1 cellular context compared by ENCODE assay signal in the genomic region with DNA sequence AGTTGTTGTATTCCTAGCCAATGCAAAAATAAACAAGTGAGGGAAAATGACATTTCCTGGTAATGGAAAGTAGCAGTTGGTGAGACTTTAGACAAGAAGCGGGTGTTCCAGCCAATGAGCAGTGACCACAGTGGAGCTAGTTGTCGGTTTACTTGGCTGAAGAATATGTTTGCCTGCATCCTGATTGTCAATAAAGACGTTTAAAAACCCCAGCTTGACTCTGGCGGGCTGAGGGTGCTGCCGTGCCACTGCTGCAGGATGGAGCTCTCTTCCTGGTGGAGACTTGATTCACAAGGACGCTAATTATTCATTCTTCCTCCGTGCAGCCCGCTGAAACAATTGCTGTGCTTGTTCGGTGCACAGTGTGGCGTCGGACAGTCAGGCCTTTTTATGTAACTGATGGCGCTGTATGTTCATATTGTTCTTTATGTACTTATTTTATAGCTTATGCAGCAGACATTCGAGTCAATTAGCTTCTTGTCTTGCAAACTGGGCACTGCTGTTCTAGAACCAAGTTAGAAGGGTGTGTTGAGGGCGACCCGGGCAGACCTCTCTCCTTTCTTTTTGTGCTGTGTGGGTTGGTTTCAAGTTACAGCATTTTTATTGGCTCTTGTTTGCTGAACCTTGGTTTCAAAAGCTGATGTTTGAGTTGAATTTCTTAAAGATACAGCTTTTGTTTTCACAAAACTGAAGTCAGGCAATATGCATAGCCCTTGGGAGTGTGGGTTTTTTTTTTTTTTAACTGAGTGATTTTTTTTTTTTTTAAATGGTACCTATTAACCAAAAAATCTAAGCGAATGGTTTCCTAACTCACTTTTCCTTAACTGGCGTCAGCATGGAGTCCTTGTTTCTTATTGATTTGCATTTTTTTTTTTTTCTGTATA.
TF ChIP-seq lines count a peak whose summit lies in the region.

No MANE protein-coding gene starts in this region.

TF ChIP-seq in K562, 482 proteins besides CTCF, POLR2A, EP300 and RAD21 (continued from another document and continues in another):
- TF ChIP-seq, protein P1, sequence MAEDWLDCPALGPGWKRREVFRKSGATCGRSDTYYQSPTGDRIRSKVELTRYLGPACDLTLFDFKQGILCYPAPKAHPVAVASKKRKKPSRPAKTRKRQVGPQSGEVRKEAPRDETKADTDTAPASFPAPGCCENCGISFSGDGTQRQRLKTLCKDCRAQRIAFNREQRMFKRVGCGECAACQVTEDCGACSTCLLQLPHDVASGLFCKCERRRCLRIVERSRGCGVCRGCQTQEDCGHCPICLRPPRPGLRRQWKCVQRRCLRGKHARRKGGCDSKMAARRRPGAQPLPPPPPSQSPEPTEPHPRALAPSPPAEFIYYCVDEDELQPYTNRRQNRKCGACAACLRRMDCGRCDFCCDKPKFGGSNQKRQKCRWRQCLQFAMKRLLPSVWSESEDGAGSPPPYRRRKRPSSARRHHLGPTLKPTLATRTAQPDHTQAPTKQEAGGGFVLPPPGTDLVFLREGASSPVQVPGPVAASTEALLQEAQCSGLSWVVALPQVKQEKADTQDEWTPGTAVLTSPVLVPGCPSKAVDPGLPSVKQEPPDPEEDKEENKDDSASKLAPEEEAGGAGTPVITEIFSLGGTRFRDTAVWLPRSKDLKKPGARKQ (CRISPR knock-in tag; IDR thresholded peaks at IDR 0.05), result no peak
- TF ChIP-seq GATA2 (CRISPR knock-in tag; IDR thresholded peaks at IDR 0.05), result no peak
- no peak for TF ChIP-seq ZNF280A (IDR thresholded peaks at IDR 0.05; ENCODE audit: low read depth, partially characterized antibody)
- TF ChIP-seq, protein P2, sequence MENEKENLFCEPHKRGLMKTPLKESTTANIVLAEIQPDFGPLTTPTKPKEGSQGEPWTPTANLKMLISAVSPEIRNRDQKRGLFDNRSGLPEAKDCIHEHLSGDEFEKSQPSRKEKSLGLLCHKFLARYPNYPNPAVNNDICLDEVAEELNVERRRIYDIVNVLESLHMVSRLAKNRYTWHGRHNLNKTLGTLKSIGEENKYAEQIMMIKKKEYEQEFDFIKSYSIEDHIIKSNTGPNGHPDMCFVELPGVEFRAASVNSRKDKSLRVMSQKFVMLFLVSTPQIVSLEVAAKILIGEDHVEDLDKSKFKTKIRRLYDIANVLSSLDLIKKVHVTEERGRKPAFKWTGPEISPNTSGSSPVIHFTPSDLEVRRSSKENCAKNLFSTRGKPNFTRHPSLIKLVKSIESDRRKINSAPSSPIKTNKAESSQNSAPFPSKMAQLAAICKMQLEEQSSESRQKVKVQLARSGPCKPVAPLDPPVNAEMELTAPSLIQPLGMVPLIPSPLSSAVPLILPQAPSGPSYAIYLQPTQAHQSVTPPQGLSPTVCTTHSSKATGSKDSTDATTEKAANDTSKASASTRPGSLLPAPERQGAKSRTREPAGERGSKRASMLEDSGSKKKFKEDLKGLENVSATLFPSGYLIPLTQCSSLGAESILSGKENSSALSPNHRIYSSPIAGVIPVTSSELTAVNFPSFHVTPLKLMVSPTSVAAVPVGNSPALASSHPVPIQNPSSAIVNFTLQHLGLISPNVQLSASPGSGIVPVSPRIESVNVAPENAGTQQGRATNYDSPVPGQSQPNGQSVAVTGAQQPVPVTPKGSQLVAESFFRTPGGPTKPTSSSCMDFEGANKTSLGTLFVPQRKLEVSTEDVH (IDR thresholded peaks at IDR 0.05; ENCODE audit: low read depth, partially characterized antibody), result peak; percentile 14
- TF ChIP-seq, protein P3, sequence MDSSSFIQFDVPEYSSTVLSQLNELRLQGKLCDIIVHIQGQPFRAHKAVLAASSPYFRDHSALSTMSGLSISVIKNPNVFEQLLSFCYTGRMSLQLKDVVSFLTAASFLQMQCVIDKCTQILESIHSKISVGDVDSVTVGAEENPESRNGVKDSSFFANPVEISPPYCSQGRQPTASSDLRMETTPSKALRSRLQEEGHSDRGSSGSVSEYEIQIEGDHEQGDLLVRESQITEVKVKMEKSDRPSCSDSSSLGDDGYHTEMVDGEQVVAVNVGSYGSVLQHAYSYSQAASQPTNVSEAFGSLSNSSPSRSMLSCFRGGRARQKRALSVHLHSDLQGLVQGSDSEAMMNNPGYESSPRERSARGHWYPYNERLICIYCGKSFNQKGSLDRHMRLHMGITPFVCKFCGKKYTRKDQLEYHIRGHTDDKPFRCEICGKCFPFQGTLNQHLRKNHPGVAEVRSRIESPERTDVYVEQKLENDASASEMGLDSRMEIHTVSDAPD (CRISPR knock-in tag; IDR thresholded peaks at IDR 0.05), result no peak
- peak; percentile 24; the same call in 1 of the 2 replicates for TF ChIP-seq MTA3 (IDR thresholded peaks at IDR 0.05; ENCODE audit: borderline replicate concordance)
- no peak for TF ChIP-seq KDM2B (CRISPR knock-in tag; IDR thresholded peaks at IDR 0.05)
- TF ChIP-seq, protein P4, sequence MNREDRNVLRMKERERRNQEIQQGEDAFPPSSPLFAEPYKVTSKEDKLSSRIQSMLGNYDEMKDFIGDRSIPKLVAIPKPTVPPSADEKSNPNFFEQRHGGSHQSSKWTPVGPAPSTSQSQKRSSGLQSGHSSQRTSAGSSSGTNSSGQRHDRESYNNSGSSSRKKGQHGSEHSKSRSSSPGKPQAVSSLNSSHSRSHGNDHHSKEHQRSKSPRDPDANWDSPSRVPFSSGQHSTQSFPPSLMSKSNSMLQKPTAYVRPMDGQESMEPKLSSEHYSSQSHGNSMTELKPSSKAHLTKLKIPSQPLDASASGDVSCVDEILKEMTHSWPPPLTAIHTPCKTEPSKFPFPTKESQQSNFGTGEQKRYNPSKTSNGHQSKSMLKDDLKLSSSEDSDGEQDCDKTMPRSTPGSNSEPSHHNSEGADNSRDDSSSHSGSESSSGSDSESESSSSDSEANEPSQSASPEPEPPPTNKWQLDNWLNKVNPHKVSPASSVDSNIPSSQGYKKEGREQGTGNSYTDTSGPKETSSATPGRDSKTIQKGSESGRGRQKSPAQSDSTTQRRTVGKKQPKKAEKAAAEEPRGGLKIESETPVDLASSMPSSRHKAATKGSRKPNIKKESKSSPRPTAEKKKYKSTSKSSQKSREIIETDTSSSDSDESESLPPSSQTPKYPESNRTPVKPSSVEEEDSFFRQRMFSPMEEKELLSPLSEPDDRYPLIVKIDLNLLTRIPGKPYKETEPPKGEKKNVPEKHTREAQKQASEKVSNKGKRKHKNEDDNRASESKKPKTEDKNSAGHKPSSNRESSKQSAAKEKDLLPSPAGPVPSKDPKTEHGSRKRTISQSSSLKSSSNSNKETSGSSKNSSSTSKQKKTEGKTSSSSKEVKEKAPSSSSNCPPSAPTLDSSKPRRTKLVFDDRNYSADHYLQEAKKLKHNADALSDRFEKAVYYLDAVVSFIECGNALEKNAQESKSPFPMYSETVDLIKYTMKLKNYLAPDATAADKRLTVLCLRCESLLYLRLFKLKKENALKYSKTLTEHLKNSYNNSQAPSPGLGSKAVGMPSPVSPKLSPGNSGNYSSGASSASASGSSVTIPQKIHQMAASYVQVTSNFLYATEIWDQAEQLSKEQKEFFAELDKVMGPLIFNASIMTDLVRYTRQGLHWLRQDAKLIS (CRISPR knock-in tag; IDR thresholded peaks at IDR 0.05), result no peak
- no peak for TF ChIP-seq GABPB1 (CRISPR knock-in tag; IDR thresholded peaks at IDR 0.05)
- TF ChIP-seq NFIX (CRISPR knock-in tag; IDR thresholded peaks at IDR 0.05; ENCODE audit: low read depth), result no peak
- TF ChIP-seq NBN (IDR thresholded peaks at IDR 0.05; ENCODE audit: low read depth), result no peak
- TF ChIP-seq POU5F1 (IDR thresholded peaks at IDR 0.05; ENCODE audit: borderline replicate concordance, low read depth, low read length, partially characterized antibody), result no peak
- no peak for TF ChIP-seq ZNF586 (CRISPR knock-in tag; conservative IDR thresholded peaks at IDR 0.05)
- no peak for TF ChIP-seq THAP12 (CRISPR knock-in tag; IDR thresholded peaks at IDR 0.05)
- no peak for TF ChIP-seq HSF4 (CRISPR knock-in tag; IDR thresholded peaks at IDR 0.05; ENCODE audit: borderline replicate concordance)
- TF ChIP-seq, protein P5, sequence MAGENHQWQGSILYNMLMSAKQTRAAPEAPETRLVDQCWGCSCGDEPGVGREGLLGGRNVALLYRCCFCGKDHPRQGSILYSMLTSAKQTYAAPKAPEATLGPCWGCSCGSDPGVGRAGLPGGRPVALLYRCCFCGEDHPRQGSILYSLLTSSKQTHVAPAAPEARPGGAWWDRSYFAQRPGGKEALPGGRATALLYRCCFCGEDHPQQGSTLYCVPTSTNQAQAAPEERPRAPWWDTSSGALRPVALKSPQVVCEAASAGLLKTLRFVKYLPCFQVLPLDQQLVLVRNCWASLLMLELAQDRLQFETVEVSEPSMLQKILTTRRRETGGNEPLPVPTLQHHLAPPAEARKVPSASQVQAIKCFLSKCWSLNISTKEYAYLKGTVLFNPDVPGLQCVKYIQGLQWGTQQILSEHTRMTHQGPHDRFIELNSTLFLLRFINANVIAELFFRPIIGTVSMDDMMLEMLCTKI (IDR thresholded peaks at IDR 0.05; ENCODE audit: partially characterized antibody), result no peak
- TF ChIP-seq ZNF124 (CRISPR knock-in tag; IDR thresholded peaks at IDR 0.05), result no peak
- TF ChIP-seq CREM (IDR thresholded peaks at IDR 0.05; ENCODE audit: low read depth), result no peak
- TF ChIP-seq RBFOX2 (IDR thresholded peaks at IDR 0.05; ENCODE audit: low read depth, low read length), result 0 out of 2 replicates have a peak, but pooled peaks have one; percentile 36
- TF ChIP-seq SMAD4 (CRISPR knock-in tag; conservative IDR thresholded peaks at IDR 0.05), result 0 out of 2 replicates have a peak, but pooled peaks have one; percentile 46
- no peak for TF ChIP-seq DDX20 (tag; IDR thresholded peaks at IDR 0.05; ENCODE audit: low read depth)
- no peak for TF ChIP-seq ZNF57 (CRISPR knock-in tag; IDR thresholded peaks at IDR 0.05)
- no peak for TF ChIP-seq ASH1L (IDR thresholded peaks at IDR 0.05; ENCODE audit: borderline replicate concordance, low read depth, partially characterized antibody)
- TF ChIP-seq RBBP5 (IDR thresholded peaks at IDR 0.05; ENCODE audit: borderline replicate concordance, insufficient read depth, low read length, poor library complexity, severe bottlenecking), result peak; percentile 43
- no peak for TF ChIP-seq TEAD4 (IDR thresholded peaks at IDR 0.05; ENCODE audit: low read length)
- TF ChIP-seq TEAD4 (CRISPR knock-in tag; IDR thresholded peaks at IDR 0.05; ENCODE audit: borderline replicate concordance), result no peak
- no peak for TF ChIP-seq BRF1 (IDR thresholded peaks at IDR 0.05; ENCODE audit: borderline replicate concordance, extremely low read depth, insufficient read length)
- TF ChIP-seq ZBTB26 (CRISPR knock-in tag; IDR thresholded peaks at IDR 0.05), result no peak
- TF ChIP-seq, protein P6, sequence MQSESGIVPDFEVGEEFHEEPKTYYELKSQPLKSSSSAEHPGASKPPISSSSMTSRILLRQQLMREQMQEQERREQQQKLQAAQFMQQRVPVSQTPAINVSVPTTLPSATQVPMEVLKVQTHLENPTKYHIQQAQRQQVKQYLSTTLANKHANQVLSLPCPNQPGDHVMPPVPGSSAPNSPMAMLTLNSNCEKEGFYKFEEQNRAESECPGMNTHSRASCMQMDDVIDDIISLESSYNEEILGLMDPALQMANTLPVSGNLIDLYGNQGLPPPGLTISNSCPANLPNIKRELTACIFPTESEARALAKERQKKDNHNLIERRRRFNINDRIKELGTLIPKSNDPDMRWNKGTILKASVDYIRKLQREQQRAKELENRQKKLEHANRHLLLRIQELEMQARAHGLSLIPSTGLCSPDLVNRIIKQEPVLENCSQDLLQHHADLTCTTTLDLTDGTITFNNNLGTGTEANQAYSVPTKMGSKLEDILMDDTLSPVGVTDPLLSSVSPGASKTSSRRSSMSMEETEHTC (IDR thresholded peaks at IDR 0.05), result no peak
- TF ChIP-seq KLF13 (tag; IDR thresholded peaks at IDR 0.05; ENCODE audit: borderline replicate concordance, low read depth), result no peak
- TF ChIP-seq ZNF75A (CRISPR knock-in tag; IDR thresholded peaks at IDR 0.05), result no peak
- TF ChIP-seq ZNF280B (CRISPR knock-in tag; IDR thresholded peaks at IDR 0.05), result no peak
